8 cellular contexts compared by ENCODE assay signal in the genomic region with DNA sequence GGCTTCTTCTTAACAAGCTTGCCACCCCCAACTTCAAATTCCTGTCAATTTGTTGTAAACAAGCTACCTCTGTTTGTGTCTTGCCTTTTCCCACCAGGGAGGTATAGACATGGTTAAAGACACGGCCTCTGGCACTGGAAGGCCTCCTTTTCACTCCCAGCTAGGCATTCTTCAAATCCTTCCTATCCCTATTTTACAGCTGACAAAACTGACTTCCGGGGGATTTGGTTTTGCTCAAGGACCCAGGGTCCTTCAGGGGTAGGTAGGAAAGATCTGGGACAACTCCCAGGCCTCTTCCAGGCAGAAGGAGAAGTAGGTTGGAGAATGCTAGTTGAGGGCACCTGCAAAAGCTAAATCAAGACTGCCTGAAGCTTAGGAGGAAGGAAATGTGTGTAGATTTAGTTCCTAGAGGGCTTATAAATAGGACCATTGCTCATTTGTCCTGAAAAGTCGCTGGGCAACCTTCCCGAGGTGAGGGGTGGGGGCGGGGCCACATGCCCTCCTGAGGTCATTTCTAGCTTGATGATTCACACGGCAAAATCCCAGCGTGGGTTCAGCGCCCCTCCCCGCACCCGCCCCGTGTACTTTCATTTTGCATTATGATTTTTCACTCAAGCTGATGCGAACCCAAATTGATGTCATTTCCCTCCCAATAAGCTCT. TPM values are rescaled to one million over a fixed set of nuclear protein-coding genes. Genes with fewer than 3 reads are reported as not detected.
DNase-seq lines count a peak whose midpoint lies in the region; ATAC-seq and TF ChIP-seq lines count a peak whose summit lies in the region.

No MANE protein-coding gene starts in this region.

- TF ChIP-seq CTCF in parathyroid adenoma (IDR thresholded peaks at IDR 0.05) (no peak), tibial nerve (IDR thresholded peaks at IDR 0.05) (no peak)

- H3K79me2 ChIP-seq in parathyroid adenoma = no peaks in the 10 kb centered on the region

- H3K4me2 ChIP-seq in parathyroid adenoma (ENCODE audit: low read length) = peak overlapping the region; percentile 19

- H3K9ac ChIP-seq in parathyroid adenoma = no peak overlapping the region

- H2AFZ ChIP-seq in parathyroid adenoma = peak overlapping the region; percentile 3

- H3K4me3 ChIP-seq in parathyroid adenoma (ENCODE audit: low read depth, low read length) (no peak overlapping the region), tibial nerve (peak overlapping the region in 2 of 4 donors; percentile 18 to 40)

- 9 to 11% methylated on average over 12 of the region's 12 CpGs for WGBS in tibial nerve, 2 donors

- no peak for ATAC-seq in HG03354 (IDR thresholded peaks at IDR 0.05; ENCODE audit: poor library complexity, severe bottlenecking, unreplicated experiment)

- H3K27ac ChIP-seq in parathyroid adenoma (no peak overlapping the region), tibial nerve (peak overlapping the region in 3 of 4 donors; percentile 38 to 76 (median 70))

- peak; percentile 30 for DNase-seq in NCI-H748 (lab: John Stamatoyannopoulos, UW; ENCODE audit: unreplicated experiment)
- DNase-seq in NCI-H748 treated with DMSO at 0.1 percent for 48 hours (lab: John Stamatoyannopoulos, UW) = no peak
- peak; percentile 1 for DNase-seq in NCI-H2029 treated with DMSO at 0.1 percent for 48 hours (lab: John Stamatoyannopoulos, UW)
- DNase-seq in activated T-cell treated with anti-CD3 and anti-CD28 coated beads for 24 hours (ENCODE audit: low read depth) = peak; percentile 80
- peak; percentile 61 for DNase-seq in fibroblast of peridontal ligament (ENCODE audit: extremely low read depth)
- DNase-seq in tibial nerve (ENCODE audit: low spot score in 2 of 2) = peak; percentile 38 to 46

- H3K27me3 ChIP-seq in parathyroid adenoma (ENCODE audit: control insufficient read depth, insufficient read depth, low read length) (no peaks in the 10 kb centered on the region), tibial nerve (no peaks in the 10 kb centered on the region)

- H3K9me3 ChIP-seq in parathyroid adenoma (ENCODE audit: control insufficient read depth, low read length) = no peaks in the 10 kb centered on the region
- H3K9me3 ChIP-seq in tibial nerve = no peaks in the 10 kb centered on the region

- no peaks in the 10 kb centered on the region for H3K4me1 ChIP-seq in parathyroid adenoma
- peaks cover 0 to 39% (median 10%) of the 10 kb centered on the region in 4 donors for H3K4me1 ChIP-seq in tibial nerve

- TF ChIP-seq EP300 in tibial nerve (IDR thresholded peaks at IDR 0.05) = peak; percentile 43 to 69

- H3K36me3 ChIP-seq in parathyroid adenoma (ENCODE audit: control insufficient read depth, insufficient read depth, low read length) (no peaks in the 10 kb centered on the region), tibial nerve (no peaks in the 10 kb centered on the region)

- TF ChIP-seq POLR2A in tibial nerve (IDR thresholded peaks at IDR 0.05) = no peak

RNA-seq across cellular contexts. Expression of gene RYBP, which starts 36.3 kb away (rescaled TPM):
- 10 to 100 TPM in 3 of 4 donors, 1 to 10 TPM in 1; 9.3 to 14.6 (median 12.0) TPM for total RNA-seq in tibial nerve
